In the genomic region with DNA sequence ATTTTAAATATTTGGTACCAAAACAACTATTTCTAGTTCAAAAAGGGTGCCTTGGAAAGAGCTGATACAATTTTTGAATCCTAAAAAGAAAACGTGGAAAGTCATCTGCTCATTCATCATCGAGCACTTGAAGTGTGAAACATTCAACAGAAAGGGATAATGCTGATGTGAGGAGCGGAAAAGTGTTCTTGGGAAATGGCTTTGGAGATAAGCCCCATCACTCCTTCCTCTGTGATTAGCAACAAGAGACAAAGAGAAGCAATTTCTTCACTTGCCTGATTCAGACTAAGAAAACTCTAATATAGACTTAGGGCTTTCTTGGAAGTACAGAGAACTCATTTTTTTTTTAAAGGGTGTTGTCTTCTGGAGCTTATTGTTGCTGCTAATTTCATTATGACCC, we compare ENCODE assay signal across 27 cellular contexts.
DNase-seq lines count a peak whose midpoint lies in the region; ATAC-seq, FAIRE-seq and TF ChIP-seq lines count a peak whose summit lies in the region.
"Had no signal": no experiment of that assay in that cellular context is flagged by ENCODE, and none has a peak within 500 bp of the region (broad histone marks: within the 10 kb centered on the region; RNA-seq: fewer than 3 reads in every experiment).

No MANE protein-coding gene starts in this region.

- no peak overlapping the region for H2AFZ ChIP-seq in astrocyte (ENCODE audit: low read depth, low read length)

- H4K8ac ChIP-seq in mesendoderm (ENCODE audit: low read depth, low read length) = no peak overlapping the region

- POLR2A ChIA-PET in RWPE1 (lab: Yijun Ruan, JAX; ENCODE audit: low non-redundant PET) = no interaction called here

- H3K9ac ChIP-seq in astrocyte (ENCODE audit: low read length) (no peak overlapping the region), mesendoderm (ENCODE audit: low read length) (no peak overlapping the region)

- no peaks in the 10 kb centered on the region for H3K27me3 ChIP-seq in cardiac muscle cell
- no peaks in the 10 kb centered on the region for H3K27me3 ChIP-seq in astrocyte (ENCODE audit: insufficient read depth, low read length)
- no peaks in the 10 kb centered on the region for H3K27me3 ChIP-seq in mesendoderm (ENCODE audit: insufficient read depth, low read length, poor library complexity)
- no peaks in the 10 kb centered on the region for H3K27me3 ChIP-seq in thoracic aorta (replicated peaks; ENCODE audit: insufficient read depth)
- H3K27me3 ChIP-seq: body of pancreas had no signal

- H4K5ac ChIP-seq in mesendoderm (ENCODE audit: low read length) = no peak overlapping the region

- H3K9me3 ChIP-seq in cardiac muscle cell (ENCODE audit: low read depth) = no peaks in the 10 kb centered on the region
- H3K9me3 ChIP-seq in astrocyte (ENCODE audit: insufficient read depth, low read depth, low read length) = no peaks in the 10 kb centered on the region
- H3K9me3 ChIP-seq in thoracic aorta = no peaks in the 10 kb centered on the region
- H3K9me3 ChIP-seq: body of pancreas, psoas muscle had no signal

- H4K20me1 ChIP-seq in astrocyte (ENCODE audit: insufficient read depth, low read length) = peaks cover 92% of the 10 kb centered on the region

- H3K4me1 ChIP-seq in cardiac muscle cell (ENCODE audit: low read depth) = peaks cover 31% of the 10 kb centered on the region
- H3K4me1 ChIP-seq in astrocyte (ENCODE audit: insufficient read depth, low read length) = peaks cover 45% of the 10 kb centered on the region
- H3K4me1 ChIP-seq in mesendoderm (ENCODE audit: control insufficient read depth, low read depth, low read length) = peaks cover 7% of the 10 kb centered on the region
- peaks cover 24 to 85% of the 10 kb centered on the region in 2 donors for H3K4me1 ChIP-seq in thoracic aorta (ENCODE audit: control insufficient read depth in 1 of 2, low read depth in 2 of 2)
- H3K4me1 ChIP-seq: body of pancreas had no signal

- no peak overlapping the region for H2AK5ac ChIP-seq in mesendoderm (ENCODE audit: low read length)

- FAIRE-seq in astrocyte (lab: Jason Lieb, UNC) = no peak
- FAIRE-seq: colon had no signal

- ATAC-seq in Right ventricle myocardium inferior (no peak), thoracic aorta (ENCODE audit: insufficient number of reproducible peaks, low FRiP score, low read depth) (no peak), HG02884 (IDR thresholded peaks at IDR 0.05; ENCODE audit: unreplicated experiment) (no peak)
- ATAC-seq: body of pancreas, left colon had no signal

- DNase-seq in cardiac muscle cell (ENCODE audit: low read depth in 1 of 2, low spot score in 1 of 2) (peak in 1 of 2 donors; percentile 72), Right ventricle myocardium inferior (ENCODE audit: missing footprints) (no peak), astrocyte (ENCODE audit: low read depth) (no peak), mesendoderm (peak; percentile 48), thoracic aorta (ENCODE audit: low spot score) (no peak), RWPE1 (ENCODE audit: low spot score) (no peak), epidermal melanocyte (ENCODE audit: insufficient read length, low spot score) (no peak)
- DNase-seq: activated CD4-positive, alpha-beta T cell treated with anti-CD3 and anti-CD28 coated beads for 48 hours; activated naive CD8-positive, alpha-beta T cell treated with anti-CD3 and anti-CD28 coated beads, Interleukin-2, amount 10 ng/mL, durations not matched to agents 7 days and 5 days; AML-193; body of pancreas; effector memory CD4-positive, alpha-beta T cell; GF-D8; glutamatergic neuron; KG1; left colon; NCI-H2171; psoas muscle; SHP77; stimulated activated naive CD4-positive, alpha-beta T cell had no signal

- H3K4me1 Mint-ChIP-seq in astrocyte (ENCODE audit: low read depth, unreplicated experiment) = peaks cover 59% of the 10 kb centered on the region
- H3K4me1 Mint-ChIP-seq: activated naive CD8-positive, alpha-beta T cell treated with anti-CD3 and anti-CD28 coated beads, Interleukin-2, amount 10 ng/mL, durations not matched to agents 7 days and 5 days had no signal

- no peaks in the 10 kb centered on the region for H3K79me1 ChIP-seq in mesendoderm (ENCODE audit: low read length)

- no peak overlapping the region for H3K23ac ChIP-seq in mesendoderm (ENCODE audit: low read length)

- H3K27ac ChIP-seq in cardiac muscle cell = peak overlapping the region; percentile 16
- peak overlapping the region; percentile 32 for H3K27ac ChIP-seq in astrocyte (ENCODE audit: low read depth, low read length)
- H3K27ac ChIP-seq in mesendoderm (ENCODE audit: low read depth, low read length) = no peak overlapping the region
- H3K27ac ChIP-seq in thoracic aorta = peak overlapping the region; percentile 11 to 26
- H3K27ac ChIP-seq in RWPE1 = no peak overlapping the region
- H3K27ac ChIP-seq: 22Rv1, body of pancreas had no signal

- H3K79me2 ChIP-seq in astrocyte (ENCODE audit: insufficient read depth, low read length) = peaks cover 92% of the 10 kb centered on the region
- H3K79me2 ChIP-seq in mesendoderm (ENCODE audit: control insufficient read depth, insufficient read depth, low read length) = no peaks in the 10 kb centered on the region

- no peak for TF ChIP-seq CTCF in cardiac muscle cell (IDR thresholded peaks at IDR 0.05; ENCODE audit: low read depth, low read length)
- TF ChIP-seq CTCF in astrocyte (IDR thresholded peaks at IDR 0.05; ENCODE audit: insufficient read depth, low read depth, low read length) = no peak
- TF ChIP-seq CTCF in thoracic aorta (IDR thresholded peaks at IDR 0.05) = no peak
- TF ChIP-seq CTCF in RWPE1 (conservative IDR thresholded peaks at IDR 0.05; ENCODE audit: low read depth) = no peak

- H3K4me2 ChIP-seq in astrocyte (ENCODE audit: low read length) (no peak overlapping the region), mesendoderm (ENCODE audit: low read length) (no peak overlapping the region)

- no peak overlapping the region for H3K56ac ChIP-seq in mesendoderm (ENCODE audit: low read length)

- H3K9me3 Mint-ChIP-seq in astrocyte (ENCODE audit: unreplicated experiment) = no peaks in the 10 kb centered on the region
- H3K9me3 Mint-ChIP-seq: activated naive CD8-positive, alpha-beta T cell treated with anti-CD3 and anti-CD28 coated beads, Interleukin-2, amount 10 ng/mL, durations not matched to agents 7 days and 5 days; activated T-helper 2 cell treated with anti-CD3 and anti-CD28 coated beads, Interferon-gamma antibody, Interleukin-2, Interleukin-4, amounts not matched to agents 10 μg/mL and 5 μg/mL and 100 μg/mL, durations not matched to agents 14 hours and 24 hours and 36 hours; neural crest cell had no signal

- H3K36me3 Mint-ChIP-seq in astrocyte (ENCODE audit: low read depth, unreplicated experiment) = peaks cover 14% of the 10 kb centered on the region
- H3K36me3 Mint-ChIP-seq: activated naive CD8-positive, alpha-beta T cell treated with anti-CD3 and anti-CD28 coated beads, Interleukin-2, amount 10 ng/mL, durations not matched to agents 7 days and 5 days had no signal

- no CpG with 5 or more reads among the region's 3 CpGs for WGBS in mesendoderm (ENCODE audit: extremely low coverage, insufficient coverage, low lambda C conversion rate)

- no peak overlapping the region for H2BK15ac ChIP-seq in mesendoderm (replicated peaks; ENCODE audit: low read depth)

- no peaks in the 10 kb centered on the region for H3K27me3 Mint-ChIP-seq in astrocyte (ENCODE audit: low read depth, unreplicated experiment)
- H3K27me3 Mint-ChIP-seq: type B pancreatic cell had no signal

- no peak overlapping the region for H3K18ac ChIP-seq in mesendoderm (ENCODE audit: low read length)

- H2BK120ac ChIP-seq in mesendoderm (ENCODE audit: low read depth, low read length) = no peak overlapping the region

- H3K4me3 Mint-ChIP-seq in astrocyte (ENCODE audit: unreplicated experiment) = no peak overlapping the region
- H3K4me3 Mint-ChIP-seq: activated naive CD8-positive, alpha-beta T cell treated with anti-CD3 and anti-CD28 coated beads, Interleukin-2, amount 10 ng/mL, durations not matched to agents 7 days and 5 days; neural crest cell; type B pancreatic cell had no signal

- CTCF ChIA-PET in RWPE1 (lab: Yijun Ruan, JAX) = interaction anchor here (0.5 to 1.0 kb wide), 2 partner anchors 230 kb away, joined by 3 to 7 read pairs; no protein-coding TSS in a partner anchor

- intact Hi-C loops in Right ventricle myocardium inferior (cut with DNase I) = no loop called here

- no peak overlapping the region for H2BK5ac ChIP-seq in mesendoderm (ENCODE audit: low read length)

- H3K4me3 ChIP-seq in cardiac muscle cell = no peak overlapping the region
- H3K4me3 ChIP-seq in astrocyte (ENCODE audit: insufficient read depth, low read depth, low read length) = no peak overlapping the region
- no peak overlapping the region for H3K4me3 ChIP-seq in mesendoderm (ENCODE audit: low read length)
- H3K4me3 ChIP-seq in thoracic aorta = no peak overlapping the region
- H3K4me3 ChIP-seq: body of pancreas, psoas muscle, skin epidermis had no signal

- no peak overlapping the region for H3K4ac ChIP-seq in mesendoderm (ENCODE audit: low read depth, low read length)

- H3K27ac Mint-ChIP-seq in astrocyte (ENCODE audit: unreplicated experiment) = no peak overlapping the region
- H3K27ac Mint-ChIP-seq: activated naive CD8-positive, alpha-beta T cell treated with anti-CD3 and anti-CD28 coated beads, Interleukin-2, amount 10 ng/mL, durations not matched to agents 7 days and 5 days had no signal

- peaks cover 10% of the 10 kb centered on the region for H3K36me3 ChIP-seq in cardiac muscle cell
- peaks cover 16% of the 10 kb centered on the region for H3K36me3 ChIP-seq in astrocyte (ENCODE audit: insufficient read depth, low read length)
- no peaks in the 10 kb centered on the region for H3K36me3 ChIP-seq in mesendoderm (ENCODE audit: control insufficient read depth, insufficient read depth, low read length)
- H3K36me3 ChIP-seq in thoracic aorta = peaks cover 20% of the 10 kb centered on the region

Comparison
In these comparisons a context has a peak if more than half of its experiments do, and no peak if none do; other contexts are left out.
1. H3K27ac ChIP-seq: peak in cardiac muscle cell (single experiment), astrocyte (single experiment) and thoracic aorta (2 of 2); none in mesendoderm (single experiment) and RWPE1 (single experiment).